8 cellular contexts compared by ENCODE assay signal in the genomic region with DNA sequence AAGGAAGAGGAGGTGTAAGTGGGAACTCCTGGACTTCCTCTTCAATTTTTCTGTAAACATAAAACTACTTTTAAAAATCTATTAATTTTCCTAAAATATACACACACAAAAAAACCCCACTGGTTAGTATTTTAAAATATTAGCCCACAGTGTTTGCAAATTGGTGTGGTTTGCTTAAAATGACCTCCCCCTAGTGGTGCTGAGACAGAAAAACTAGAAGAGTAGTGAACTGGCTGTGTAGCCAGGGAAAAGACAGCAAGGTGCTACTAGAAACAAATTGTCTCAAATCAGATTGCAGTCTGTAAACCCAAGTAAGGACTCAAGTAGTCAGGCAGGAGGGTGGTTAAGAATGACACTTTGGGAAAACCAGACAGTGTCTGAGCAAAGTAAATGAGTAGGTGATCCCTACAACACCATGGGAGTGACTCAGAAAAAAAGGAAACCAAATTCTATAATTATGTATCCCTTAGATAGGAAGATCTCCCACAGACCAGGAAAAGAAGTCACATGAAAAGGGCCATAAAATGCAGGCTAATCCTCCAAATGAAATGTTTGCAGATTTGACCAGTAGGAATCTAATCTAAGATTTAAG. TPM values are rescaled to one million over a fixed set of nuclear protein-coding genes. Genes with fewer than 3 reads are reported as not detected.
DNase-seq lines count a peak whose midpoint lies in the region; ATAC-seq, FAIRE-seq and TF ChIP-seq lines count a peak whose summit lies in the region.

No MANE protein-coding gene starts in this region.

- intact Hi-C loops in endothelial cell of umbilical vein (cut with micrococcal nuclease) = no loop called here
- intact Hi-C loops in tibial artery (cut with DNase I; ENCODE audit: low total_unique reads) = no loop called here

- TF ChIP-seq POLR2A in endothelial cell of umbilical vein (IDR thresholded peaks at IDR 0.05; ENCODE audit: low read depth, low read length) = no peak
- TF ChIP-seq POLR2A in GM12891 (IDR thresholded peaks at IDR 0.05; ENCODE audit: low read depth, low read length) = no peak

- no peaks in the 10 kb centered on the region for H4K20me1 ChIP-seq in endothelial cell of umbilical vein (replicated peaks; ENCODE audit: control insufficient read depth, extremely low read depth, insufficient read depth, low read length)

- peak; percentile 24 for DNase-seq in AG20443 (ENCODE audit: low spot score)
- peak; percentile 25 for DNase-seq in LNCaP clone FGC (ENCODE audit: low read depth)
- peak; percentile 23 for DNase-seq in endothelial cell of umbilical vein (ENCODE audit: low read depth, low spot score)
- no peak for DNase-seq in GM12891 (ENCODE audit: insufficient read length, low spot score)
- no peak for DNase-seq in activated CD8-positive, alpha-beta memory T cell treated with anti-CD3 and anti-CD28 coated beads, Interleukin-2, amount 10 ng/mL, durations not matched to agents 7 days and 5 days
- DNase-seq in tibial artery = no peak
- no peak for DNase-seq in kidney glomerular epithelial cell (lab: John Stamatoyannopoulos, UW)

- no peak overlapping the region for H3K27ac ChIP-seq in endothelial cell of umbilical vein (ENCODE audit: insufficient read depth, low read depth, low read length)
- no peak overlapping the region for H3K27ac ChIP-seq in tibial artery

- peak; percentile 73 for TF ChIP-seq CTCF in LNCaP clone FGC (IDR thresholded peaks at IDR 0.05; ENCODE audit: control insufficient read depth, extremely low read depth, insufficient read depth)
- TF ChIP-seq CTCF in endothelial cell of umbilical vein (IDR thresholded peaks at IDR 0.05; ENCODE audit: extremely low read depth in 1 of 2, insufficient read depth in 1 of 2, low read depth in 1 of 2, low read length in 2 of 2) = peak; percentile 28 to 53
- TF ChIP-seq CTCF in tibial artery (IDR thresholded peaks at IDR 0.05) = no peak

- no peak overlapping the region for H3K4me3 ChIP-seq in LNCaP clone FGC (ENCODE audit: low read depth, low read length)
- no peak overlapping the region for H3K4me3 ChIP-seq in endothelial cell of umbilical vein (replicated peaks in 1 of 3; ENCODE audit: insufficient read depth in 1 of 3, low read depth in 1 of 3, low read length in 3 of 3)
- H3K4me3 ChIP-seq in tibial artery = no peak overlapping the region

- ATAC-seq in GM19395 (IDR thresholded peaks at IDR 0.05; ENCODE audit: unreplicated experiment) = peak; percentile 68
- ATAC-seq in activated CD8-positive, alpha-beta memory T cell treated with anti-CD3 and anti-CD28 coated beads, Interleukin-2, amount 10 ng/mL, durations not matched to agents 7 days and 5 days = no peak

- H3K36me3 Mint-ChIP-seq in activated CD8-positive, alpha-beta memory T cell treated with anti-CD3 and anti-CD28 coated beads, Interleukin-2, amount 10 ng/mL, durations not matched to agents 7 days and 5 days = no peaks in the 10 kb centered on the region

- dilution Hi-C loops in endothelial cell of umbilical vein (cut with MboI; ENCODE audit: extremely low pct_ligation_motif_present, low sequenced_read_pairs) = no loop called here

- no peaks in the 10 kb centered on the region for H3K79me2 ChIP-seq in endothelial cell of umbilical vein (ENCODE audit: control insufficient read depth, insufficient read depth, low read length)

- H3K9me3 Mint-ChIP-seq in activated CD8-positive, alpha-beta memory T cell treated with anti-CD3 and anti-CD28 coated beads, Interleukin-2, amount 10 ng/mL, durations not matched to agents 7 days and 5 days (ENCODE audit: low read depth) = no peaks in the 10 kb centered on the region

- H3K4me1 Mint-ChIP-seq in activated CD8-positive, alpha-beta memory T cell treated with anti-CD3 and anti-CD28 coated beads, Interleukin-2, amount 10 ng/mL, durations not matched to agents 7 days and 5 days = no peaks in the 10 kb centered on the region

- POLR2A ChIA-PET in endothelial cell of umbilical vein (lab: Charles Lee) = no interaction called here

- H3K9me1 ChIP-seq in endothelial cell of umbilical vein (replicated peaks; ENCODE audit: control insufficient read depth, extremely low read depth, insufficient read depth, low read length) = no peaks in the 10 kb centered on the region

- H3K4me2 ChIP-seq in endothelial cell of umbilical vein (ENCODE audit: insufficient read depth, low read length) = no peak overlapping the region

- peaks cover 13% of the 10 kb centered on the region for H3K27me3 Mint-ChIP-seq in activated CD8-positive, alpha-beta memory T cell treated with anti-CD3 and anti-CD28 coated beads, Interleukin-2, amount 10 ng/mL, durations not matched to agents 7 days and 5 days

- FAIRE-seq in endothelial cell of umbilical vein (lab: Jason Lieb, UNC) = no peak
- FAIRE-seq in GM12891 (lab: Jason Lieb, UNC) = no peak

- no peak overlapping the region for H3K27ac Mint-ChIP-seq in activated CD8-positive, alpha-beta memory T cell treated with anti-CD3 and anti-CD28 coated beads, Interleukin-2, amount 10 ng/mL, durations not matched to agents 7 days and 5 days

- H3K4me3 Mint-ChIP-seq in activated CD8-positive, alpha-beta memory T cell treated with anti-CD3 and anti-CD28 coated beads, Interleukin-2, amount 10 ng/mL, durations not matched to agents 7 days and 5 days = no peak overlapping the region

- H3K9me3 ChIP-seq in endothelial cell of umbilical vein (replicated peaks; ENCODE audit: control insufficient read depth, insufficient read depth, low read length) (no peaks in the 10 kb centered on the region), tibial artery (no peaks in the 10 kb centered on the region)

- no peak overlapping the region for H2AFZ ChIP-seq in endothelial cell of umbilical vein (ENCODE audit: low read depth, low read length)

- H3K27me3 ChIP-seq in endothelial cell of umbilical vein (ENCODE audit: control insufficient read depth in 2 of 2, insufficient read depth in 2 of 2, low read length in 2 of 2) (peaks cover 0 to 3% of the 10 kb centered on the region in 2 experiments), tibial artery (no peaks in the 10 kb centered on the region)

- no peak overlapping the region for H3K9ac ChIP-seq in endothelial cell of umbilical vein (replicated peaks; ENCODE audit: extremely low read depth, insufficient read depth, low read length)

- BruUV-seq in endothelial cell of umbilical vein (replicated peaks; lab: Mats Ljungman, UMichigan) = no TSS peak

- no peaks in the 10 kb centered on the region for H3K36me3 ChIP-seq in endothelial cell of umbilical vein (ENCODE audit: control insufficient read depth in 2 of 2, extremely low read depth in 1 of 2, insufficient read depth in 2 of 2, low read length in 2 of 2)
- H3K36me3 ChIP-seq in tibial artery = no peaks in the 10 kb centered on the region

- CTCF ChIA-PET in endothelial cell of umbilical vein (lab: Charles Lee) = no interaction called here
- CTCF ChIA-PET in activated CD8-positive, alpha-beta memory T cell treated with anti-CD3 and anti-CD28 coated beads, Interleukin-2, amount 10 ng/mL, durations not matched to agents 7 days and 5 days (lab: Charles Lee) = no interaction called here

- H3K4me1 ChIP-seq in endothelial cell of umbilical vein (ENCODE audit: control insufficient read depth, extremely low read depth, insufficient read depth, low read length) (no peaks in the 10 kb centered on the region), tibial artery (no peaks in the 10 kb centered on the region)

TF ChIP-seq in endothelial cell of umbilical vein, 7 proteins besides CTCF, POLR2A, EP300 and RAD21:
- TF ChIP-seq, protein P1, sequence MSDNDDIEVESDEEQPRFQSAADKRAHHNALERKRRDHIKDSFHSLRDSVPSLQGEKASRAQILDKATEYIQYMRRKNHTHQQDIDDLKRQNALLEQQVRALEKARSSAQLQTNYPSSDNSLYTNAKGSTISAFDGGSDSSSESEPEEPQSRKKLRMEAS (IDR thresholded peaks at IDR 0.05; ENCODE audit: insufficient read depth, insufficient read length) = no peak
- no peak for TF ChIP-seq POLR2AphosphoS5 (IDR thresholded peaks at IDR 0.05; ENCODE audit: insufficient read depth, low read depth, low read length)

TF ChIP-seq in GM12891, 5 proteins besides CTCF, POLR2A, EP300 and RAD21:
- TF ChIP-seq POLR2AphosphoS5 (IDR thresholded peaks at IDR 0.05; ENCODE audit: low read depth, low read length) = no peak
- no peak for TF ChIP-seq TAF1 (IDR thresholded peaks at IDR 0.05; ENCODE audit: low read depth, low read length)
- no peak for TF ChIP-seq PAX5 (IDR thresholded peaks at IDR 0.05; ENCODE audit: insufficient read depth, low read length, severe bottlenecking)
- TF ChIP-seq SPI1 (IDR thresholded peaks at IDR 0.05; ENCODE audit: low read depth, low read length) = no peak
- no peak for TF ChIP-seq POU2F2 (IDR thresholded peaks at IDR 0.05; ENCODE audit: low read depth, low read length)
TF ChIP-seq in GM12891: peak in this region for 0.

RNA-seq across cellular contexts. Expression of a gene that starts 26.0 kb away (rescaled TPM):
- not detected in 2 replicates for total RNA-seq in endothelial cell of umbilical vein
- polyA plus RNA-seq in endothelial cell of umbilical vein = 0.95 and 1.2 TPM in 2 replicates
- polyA plus RNA-seq in endothelial cell of umbilical vein (2011; cell fraction: cytosol; rRNA removed) = 0.30 TPM in 1 of 2 replicates, not detected in the other
- polyA plus RNA-seq in endothelial cell of umbilical vein (2011; cell fraction: nucleus; rRNA removed) = not detected in 2 replicates
- polyA plus RNA-seq in endothelial cell of umbilical vein (2012) = 2.2 and 8.9 TPM in 2 replicates
- polyA minus RNA-seq in endothelial cell of umbilical vein = 1.3 TPM in 1 of 2 replicates, not detected in the other
- not detected for polyA minus RNA-seq in endothelial cell of umbilical vein (2011; cell fraction: cytosol; rRNA and poly(A)+ RNA removed)
- polyA minus RNA-seq in endothelial cell of umbilical vein (2011; cell fraction: nucleus; rRNA and poly(A)+ RNA removed) = not detected in 2 replicates
- polyA plus RNA-seq in GM12891 (2012; ENCODE audit: low read depth, missing spikeins) = not detected
- total RNA-seq in activated CD8-positive, alpha-beta memory T cell treated with anti-CD3 and anti-CD28 coated beads, Interleukin-2, amount 10 ng/mL, durations not matched to agents 7 days and 5 days = not detected

RNA-seq across cellular contexts. Expression of a gene that starts 47.7 kb away (rescaled TPM):
- total RNA-seq in endothelial cell of umbilical vein = not detected in 2 replicates
- polyA plus RNA-seq in endothelial cell of umbilical vein = not detected in 2 replicates
- not detected in 2 replicates for polyA plus RNA-seq in endothelial cell of umbilical vein (2011; cell fraction: cytosol; rRNA removed)
- polyA plus RNA-seq in endothelial cell of umbilical vein (2011; cell fraction: nucleus; rRNA removed) = not detected in 2 replicates
- polyA plus RNA-seq in endothelial cell of umbilical vein (2012) = not detected in 2 replicates
- not detected in 2 replicates for polyA minus RNA-seq in endothelial cell of umbilical vein
- not detected for polyA minus RNA-seq in endothelial cell of umbilical vein (2011; cell fraction: cytosol; rRNA and poly(A)+ RNA removed)
- not detected in 2 replicates for polyA minus RNA-seq in endothelial cell of umbilical vein (2011; cell fraction: nucleus; rRNA and poly(A)+ RNA removed)
- polyA plus RNA-seq in GM12891 (2012; ENCODE audit: low read depth, missing spikeins) = not detected
- not detected for total RNA-seq in activated CD8-positive, alpha-beta memory T cell treated with anti-CD3 and anti-CD28 coated beads, Interleukin-2, amount 10 ng/mL, durations not matched to agents 7 days and 5 days

Comparison
In these comparisons a context has a peak if more than half of its experiments do, and no peak if none do; other contexts are left out.
1. DNase-seq: peak in AG20443 (single experiment), LNCaP clone FGC (single experiment) and endothelial cell of umbilical vein (single experiment); none in GM12891 (single experiment), activated CD8-positive, alpha-beta memory T cell treated with anti-CD3 and anti-CD28 coated beads, Interleukin-2, amount 10 ng/mL, durations not matched to agents 7 days and 5 days (single experiment), tibial artery (0 of 2) and kidney glomerular epithelial cell (single experiment).
2. CTCF ChIP-seq: peak in LNCaP clone FGC (single experiment) and endothelial cell of umbilical vein (2 of 2); none in tibial artery (0 of 2).